35 cellular contexts compared by ENCODE assay signal in the genomic region with DNA sequence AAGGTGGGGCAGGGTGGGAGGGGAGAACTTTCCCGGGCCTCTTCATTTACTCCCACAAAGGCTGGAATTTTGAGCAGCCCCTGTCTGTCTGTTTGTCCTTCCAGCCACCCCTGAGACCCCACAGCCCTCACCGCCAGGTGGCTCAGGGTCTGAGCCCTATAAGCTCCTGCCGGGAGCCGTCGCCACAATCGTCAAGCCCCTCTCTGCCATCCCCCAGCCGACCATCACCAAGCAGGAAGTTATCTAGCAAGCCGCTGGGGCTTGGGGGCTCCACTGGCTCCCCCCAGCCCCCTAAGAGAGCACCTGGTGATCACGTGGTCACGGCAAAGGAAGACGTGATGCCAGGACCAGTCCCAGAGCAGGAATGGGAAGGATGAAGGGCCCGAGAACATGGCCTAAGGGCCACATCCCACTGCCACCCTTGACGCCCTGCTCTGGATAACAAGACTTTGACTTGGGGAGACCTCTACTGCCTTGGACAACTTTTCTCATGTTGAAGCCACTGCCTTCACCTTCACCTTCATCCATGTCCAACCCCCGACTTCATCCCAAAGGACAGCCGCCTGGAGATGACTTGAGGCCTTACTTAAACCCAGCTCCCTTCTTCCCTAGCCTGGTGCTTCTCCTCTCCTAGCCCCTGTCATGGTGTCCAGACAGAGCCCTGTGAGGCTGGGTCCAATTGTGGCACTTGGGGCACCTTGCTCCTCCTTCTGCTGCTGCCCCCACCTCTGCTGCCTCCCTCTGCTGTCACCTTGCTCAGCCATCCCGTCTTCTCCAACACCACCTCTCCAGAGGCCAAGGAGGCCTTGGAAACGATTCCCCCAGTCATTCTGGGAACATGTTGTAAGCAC.
"Had no signal": no experiment of that assay in that cellular context is flagged by ENCODE, and none has a peak within 500 bp of the region (broad histone marks: within the 10 kb centered on the region; RNA-seq: fewer than 3 reads in every experiment).

No MANE protein-coding gene starts in this region.

- H3K27ac ChIP-seq: adrenal gland, body of pancreas, epithelial cell of prostate, esophagus squamous epithelium, gastroesophageal sphincter, WERI-Rb-1 had no signal

- H3K27ac Mint-ChIP-seq: activated B cell treated with CpG ODN at 0.5 μM for 24 hours; activated CD4-positive, alpha-beta memory T cell treated with anti-CD3 and anti-CD28 coated beads for 36 hours; activated CD8-positive, alpha-beta memory T cell treated with anti-CD3 and anti-CD28 coated beads, Interleukin-2, amount 10 ng/mL, durations not matched to agents 7 days and 5 days; activated CD8-positive, alpha-beta T cell treated with anti-CD3 and anti-CD28 coated beads, Interleukin-2, amount 10 ng/mL, durations not matched to agents 7 days and 5 days; activated naive CD4-positive, alpha-beta T cell treated with anti-CD3 and anti-CD28 coated beads for 36 hours; activated naive CD4-positive, alpha-beta T cell treated with anti-CD3 and anti-CD28 coated beads, Interleukin-2, amount 50 U/mL, for 24 hours; activated naive CD8-positive, alpha-beta T cell treated with anti-CD3 and anti-CD28 coated beads for 36 hours; activated naive CD8-positive, alpha-beta T cell treated with anti-CD3 and anti-CD28 coated beads, Interleukin-2, amount 50 U/mL, for 24 hours; activated T-helper 1 cell treated with anti-CD3 and anti-CD28 coated beads, Interleukin-12 subunit alpha, Interleukin-12 subunit beta, Interleukin-2, Interleukin-4 antibody, amounts not matched to agents 30 ng/mL and 10 ng/mL and 1 ng/mL, durations not matched to agents 14 hours and 24 hours and 36 hours; activated T-helper 2 cell treated with anti-CD3 and anti-CD28 coated beads, Interferon-gamma antibody, Interleukin-2, Interleukin-4, amounts not matched to agents 10 μg/mL and 5 μg/mL and 100 μg/mL, durations not matched to agents 14 hours and 24 hours and 36 hours; T-helper 17 cell; T-helper 2 cell treated with Interferon-gamma antibody and Interleukin-4, amounts not matched to agents 5 μg/mL and 100 μg/mL, for 36 hours had no signal

- H3K9me3 ChIP-seq: adrenal gland, body of pancreas, esophagus squamous epithelium, gastroesophageal sphincter had no signal

- H3K4me1 Mint-ChIP-seq: activated B cell treated with CpG ODN at 0.5 μM for 24 hours; activated CD8-positive, alpha-beta memory T cell treated with anti-CD3 and anti-CD28 coated beads, Interleukin-2, amount 10 ng/mL, durations not matched to agents 7 days and 5 days; activated naive CD4-positive, alpha-beta T cell treated with anti-CD3 and anti-CD28 coated beads, Interleukin-2, amount 50 U/mL, for 24 hours; activated naive CD8-positive, alpha-beta T cell treated with anti-CD3 and anti-CD28 coated beads for 36 hours; activated naive CD8-positive, alpha-beta T cell treated with anti-CD3 and anti-CD28 coated beads, Interleukin-2, amount 50 U/mL, for 24 hours; T-helper 17 cell had no signal

- H3K36me3 Mint-ChIP-seq: activated CD4-positive, alpha-beta memory T cell treated with anti-CD3 and anti-CD28 coated beads for 36 hours; activated CD8-positive, alpha-beta memory T cell treated with anti-CD3 and anti-CD28 coated beads, Interleukin-2, amount 10 ng/mL, durations not matched to agents 7 days and 5 days; activated naive CD4-positive, alpha-beta T cell treated with anti-CD3 and anti-CD28 coated beads, Interleukin-2, amount 50 U/mL, for 24 hours; activated naive CD8-positive, alpha-beta T cell treated with anti-CD3 and anti-CD28 coated beads for 36 hours had no signal

- H3K4me3 ChIP-seq: adrenal gland, body of pancreas, esophagus squamous epithelium, gastroesophageal sphincter had no signal

- DNase-seq: activated B cell treated with CpG ODN at 0.5 μM for 24 hours; activated CD4-positive, alpha-beta memory T cell treated with anti-CD3 and anti-CD28 coated beads for 36 hours; activated CD4-positive, alpha-beta T cell treated with anti-CD3 and anti-CD28 coated beads for 48 hours; activated CD4-positive, alpha-beta T cell treated with anti-CD3 and anti-CD28 coated beads, Interleukin-2, amount 50 U/mL, for 1 hour; activated CD8-positive, alpha-beta memory T cell treated with anti-CD3 and anti-CD28 coated beads, Interleukin-2, amount 10 ng/mL, durations not matched to agents 7 days and 5 days; activated CD8-positive, alpha-beta memory T cell treated with anti-CD3 and anti-CD28 coated beads, Interleukin-2, amount 50 U/mL, for 4 hours; activated CD8-positive, alpha-beta T cell treated with anti-CD3 and anti-CD28 coated beads, Interleukin-2, amount 10 ng/mL, durations not matched to agents 7 days and 5 days; activated effector memory CD4-positive, alpha-beta T cell treated with anti-CD3 and anti-CD28 coated beads, Interleukin-2, amount 50 U/mL, for 16 hours; activated naive CD4-positive, alpha-beta T cell treated with anti-CD3 and anti-CD28 coated beads for 36 hours; activated naive CD8-positive, alpha-beta T cell treated with anti-CD3 and anti-CD28 coated beads for 36 hours; activated naive CD8-positive, alpha-beta T cell treated with anti-CD3 and anti-CD28 coated beads, Interleukin-2, amount 50 U/mL, for 24 hours; activated T-cell treated with anti-CD3 and anti-CD28 coated beads, Interleukin-2, amount 50 U/mL, for 1 hour; activated T-cell treated with anti-CD3 and anti-CD28 coated beads, Interleukin-2, amount 50 U/mL, for 48 hours; adrenal gland; amygdala; body of pancreas; cortex of kidney; dermis blood vessel endothelial cell; effector CD8-positive, alpha-beta T cell; esophagus squamous epithelium; foreskin melanocyte; T-helper 1 cell; T-helper 17 cell; T1000; WERI-Rb-1 had no signal

- H3K4me1 ChIP-seq: esophagus squamous epithelium, gastroesophageal sphincter had no signal

- H3K9me3 Mint-ChIP-seq: activated B cell treated with CpG ODN at 0.5 μM for 24 hours; activated CD4-positive, alpha-beta memory T cell treated with anti-CD3 and anti-CD28 coated beads for 36 hours; activated naive CD4-positive, alpha-beta T cell treated with anti-CD3 and anti-CD28 coated beads for 36 hours; activated naive CD4-positive, alpha-beta T cell treated with anti-CD3 and anti-CD28 coated beads, Interleukin-2, amount 50 U/mL, for 24 hours; activated naive CD8-positive, alpha-beta T cell treated with anti-CD3 and anti-CD28 coated beads for 36 hours; activated naive CD8-positive, alpha-beta T cell treated with anti-CD3 and anti-CD28 coated beads, Interleukin-2, amount 50 U/mL, for 24 hours; activated T-helper 1 cell treated with anti-CD3 and anti-CD28 coated beads, Interleukin-12 subunit alpha, Interleukin-12 subunit beta, Interleukin-2, Interleukin-4 antibody, amounts not matched to agents 30 ng/mL and 10 ng/mL and 1 ng/mL, durations not matched to agents 14 hours and 24 hours and 36 hours; activated T-helper 2 cell treated with anti-CD3 and anti-CD28 coated beads, Interferon-gamma antibody, Interleukin-2, Interleukin-4, amounts not matched to agents 10 μg/mL and 5 μg/mL and 100 μg/mL, durations not matched to agents 14 hours and 24 hours and 36 hours; T-helper 2 cell treated with Interferon-gamma antibody and Interleukin-4, amounts not matched to agents 5 μg/mL and 100 μg/mL, for 36 hours had no signal

- H3K4me3 Mint-ChIP-seq: activated B cell treated with CpG ODN at 0.5 μM for 24 hours; activated CD4-positive, alpha-beta memory T cell treated with anti-CD3 and anti-CD28 coated beads for 36 hours; activated CD8-positive, alpha-beta memory T cell treated with anti-CD3 and anti-CD28 coated beads, Interleukin-2, amount 10 ng/mL, durations not matched to agents 7 days and 5 days; activated CD8-positive, alpha-beta T cell treated with anti-CD3 and anti-CD28 coated beads, Interleukin-2, amount 10 ng/mL, durations not matched to agents 7 days and 5 days; activated naive CD4-positive, alpha-beta T cell treated with anti-CD3 and anti-CD28 coated beads for 36 hours; activated naive CD4-positive, alpha-beta T cell treated with anti-CD3 and anti-CD28 coated beads, Interleukin-2, amount 50 U/mL, for 24 hours; activated naive CD8-positive, alpha-beta T cell treated with anti-CD3 and anti-CD28 coated beads for 36 hours; activated naive CD8-positive, alpha-beta T cell treated with anti-CD3 and anti-CD28 coated beads, Interleukin-2, amount 50 U/mL, for 24 hours; activated T-helper 1 cell treated with anti-CD3 and anti-CD28 coated beads, Interleukin-12 subunit alpha, Interleukin-12 subunit beta, Interleukin-2, Interleukin-4 antibody, amounts not matched to agents 30 ng/mL and 10 ng/mL and 1 ng/mL, durations not matched to agents 14 hours and 24 hours and 36 hours; T-helper 17 cell; T-helper 2 cell treated with Interferon-gamma antibody and Interleukin-4, amounts not matched to agents 5 μg/mL and 100 μg/mL, for 36 hours had no signal

- H3K36me3 ChIP-seq: adrenal gland, esophagus squamous epithelium, gastroesophageal sphincter, WERI-Rb-1 had no signal

- FAIRE-seq: colon, endometrium, endothelial cell of umbilical vein had no signal

- H3K27me3 Mint-ChIP-seq: activated naive CD4-positive, alpha-beta T cell treated with anti-CD3 and anti-CD28 coated beads, Interleukin-2, amount 50 U/mL, for 24 hours; activated naive CD8-positive, alpha-beta T cell treated with anti-CD3 and anti-CD28 coated beads, Interleukin-2, amount 50 U/mL, for 24 hours had no signal

- H3K27me3 ChIP-seq: adrenal gland, body of pancreas had no signal

- ATAC-seq: activated CD4-positive, CD25-positive, alpha-beta regulatory T cell treated with anti-CD3 and anti-CD28 coated beads, Interleukin-2, amount 50 U/mL, for 24 hours; activated CD8-positive, alpha-beta memory T cell treated with anti-CD3 and anti-CD28 coated beads, Interleukin-2, amount 10 ng/mL, durations not matched to agents 7 days and 5 days; activated CD8-positive, alpha-beta T cell treated with anti-CD3 and anti-CD28 coated beads, Interleukin-2, amount 10 ng/mL, durations not matched to agents 7 days and 5 days; activated naive CD8-positive, alpha-beta T cell treated with anti-CD3 and anti-CD28 coated beads, Interleukin-2, amount 50 U/mL, for 24 hours; body of pancreas; gastroesophageal sphincter; T-helper 17 cell had no signal
